4 cellular contexts compared by ENCODE assay signal in the genomic region with DNA sequence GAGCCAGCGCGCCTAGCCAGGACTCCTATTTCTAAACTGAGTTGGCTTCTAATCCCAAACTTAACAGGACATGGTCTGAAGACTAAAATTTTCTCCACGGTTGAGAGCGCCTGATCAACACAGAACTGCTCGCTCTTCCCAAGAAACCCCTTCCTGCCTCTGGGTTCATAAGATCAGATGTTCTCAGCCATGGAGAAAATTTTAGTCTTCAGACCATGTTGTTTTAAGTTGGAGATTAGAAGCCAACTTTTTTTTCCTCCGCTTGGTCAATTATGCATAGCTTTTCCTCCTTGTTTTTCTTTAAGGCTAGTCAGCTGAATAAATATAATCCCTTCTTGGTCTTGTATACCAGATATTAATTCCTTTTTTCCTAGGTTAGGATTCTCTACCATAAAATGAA.
"Had no signal": no experiment of that assay in that cellular context is flagged by ENCODE, and none has a peak within 500 bp of the region (broad histone marks: within the 10 kb centered on the region; RNA-seq: fewer than 3 reads in every experiment).

No MANE protein-coding gene starts in this region.

- DNase-seq: GM23248, GOT3, H7, HFFc6 had no signal
